25 cellular contexts compared by ENCODE assay signal in the genomic region with DNA sequence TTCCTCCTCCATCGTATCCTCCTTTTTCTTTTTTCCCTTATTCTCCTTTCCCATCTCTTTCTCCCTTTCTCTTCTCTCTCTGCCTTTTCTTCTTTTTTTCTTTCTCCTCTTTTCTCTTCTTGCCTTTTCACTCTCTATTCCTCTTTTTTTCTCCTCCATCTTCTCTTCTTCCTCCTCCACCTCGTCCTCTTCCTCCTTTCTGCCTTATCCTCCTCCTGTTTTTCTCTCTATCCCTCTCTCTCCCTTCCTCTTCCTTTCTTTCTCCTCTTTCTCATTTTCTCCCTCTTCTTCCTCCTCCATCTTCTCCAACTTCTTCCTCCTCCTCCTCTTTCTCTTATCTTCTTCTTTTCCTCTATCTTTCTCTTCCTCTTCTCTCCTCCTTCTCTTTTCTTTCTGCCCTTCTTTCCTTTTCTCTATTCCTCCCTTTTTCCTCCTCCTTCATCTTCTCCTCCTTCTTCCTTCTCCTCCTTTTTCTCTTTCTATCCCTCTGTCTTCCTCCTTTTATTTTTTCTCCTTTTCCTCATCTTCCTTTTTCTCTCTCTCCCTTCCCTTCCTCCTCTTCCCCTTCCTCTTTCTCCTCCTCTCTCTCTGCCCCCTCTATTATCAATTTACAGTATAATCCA.
"Had no signal": no experiment of that assay in that cellular context is flagged by ENCODE, and none has a peak within 500 bp of the region (broad histone marks: within the 10 kb centered on the region; RNA-seq: fewer than 3 reads in every experiment).

No MANE protein-coding gene starts in this region.

- DNase-seq: activated CD4-positive, alpha-beta memory T cell treated with anti-CD3 and anti-CD28 coated beads, Interleukin-2, amount 10 ng/mL, durations not matched to agents 7 days and 5 days; activated CD4-positive, alpha-beta T cell treated with anti-CD3 and anti-CD28 coated beads, Interleukin-2, amount 10 ng/mL, durations not matched to agents 24 days and 14 days; activated CD8-positive, alpha-beta memory T cell treated with anti-CD3 and anti-CD28 coated beads, Interleukin-2, amount 10 ng/mL, durations not matched to agents 7 days and 5 days; activated gamma-delta T cell treated with Interleukin-2 at 50 U/mL for 16 hours; amniotic stem cell; endodermal cell; esophagus squamous epithelium; gastrocnemius medialis; hippocampal formation; left ventricle myocardium inferior; naive thymus-derived CD8-positive, alpha-beta T cell; occipital lobe; right lobe of liver; stimulated activated CD4-positive, alpha-beta T cell treated with anti-CD3 and anti-CD28 coated beads, Interleukin-1b, Interleukin-23, amount 100 ng/mL, for 48 hours; T-cell; T-helper 9 cell; testis; trophoblast cell; uterus had no signal

- H3K27me3 ChIP-seq: breast epithelium, esophagus squamous epithelium, gastrocnemius medialis, right lobe of liver, testis, uterus had no signal

- H3K36me3 ChIP-seq: breast epithelium, gastrocnemius medialis, right lobe of liver, uterus had no signal

- H3K4me3 Mint-ChIP-seq: activated CD4-positive, alpha-beta memory T cell treated with anti-CD3 and anti-CD28 coated beads, Interleukin-2, amount 10 ng/mL, durations not matched to agents 7 days and 5 days; activated CD4-positive, alpha-beta T cell treated with anti-CD3 and anti-CD28 coated beads, Interleukin-2, amount 10 ng/mL, durations not matched to agents 24 days and 14 days; activated CD8-positive, alpha-beta memory T cell treated with anti-CD3 and anti-CD28 coated beads, Interleukin-2, amount 10 ng/mL, durations not matched to agents 7 days and 5 days; activated naive CD8-positive, alpha-beta T cell; endodermal cell; mesothelial cell of epicardium; stimulated activated effector memory CD8-positive, alpha-beta T cell treated with anti-CD3 and anti-CD28 coated beads, Interleukin-12 subunit alpha, Interleukin-12 subunit beta, amount 100 ng/mL, for 72 hours; T-cell had no signal

- H3K4me3 ChIP-seq: breast epithelium, coronary artery, esophagus squamous epithelium, gastrocnemius medialis, left ventricle myocardium inferior, right lobe of liver, skin epidermis, testis, uterus had no signal

- H3K27ac ChIP-seq: breast epithelium, coronary artery, esophagus squamous epithelium, gastrocnemius medialis, left ventricle myocardium inferior, right lobe of liver, skin epidermis, testis, uterus had no signal

- H3K27ac Mint-ChIP-seq: activated CD4-positive, alpha-beta memory T cell treated with anti-CD3 and anti-CD28 coated beads, Interleukin-2, amount 10 ng/mL, durations not matched to agents 7 days and 5 days; activated CD4-positive, alpha-beta T cell treated with anti-CD3 and anti-CD28 coated beads, Interleukin-2, amount 10 ng/mL, durations not matched to agents 24 days and 14 days; activated CD8-positive, alpha-beta memory T cell treated with anti-CD3 and anti-CD28 coated beads, Interleukin-2, amount 10 ng/mL, durations not matched to agents 7 days and 5 days; activated naive CD8-positive, alpha-beta T cell; endodermal cell; mesothelial cell of epicardium; naive thymus-derived CD8-positive, alpha-beta T cell; stimulated activated effector memory CD8-positive, alpha-beta T cell treated with anti-CD3 and anti-CD28 coated beads, Interleukin-12 subunit alpha, Interleukin-12 subunit beta, amount 100 ng/mL, for 72 hours; T-cell had no signal

- H3K4me1 Mint-ChIP-seq: activated CD4-positive, alpha-beta memory T cell treated with anti-CD3 and anti-CD28 coated beads, Interleukin-2, amount 10 ng/mL, durations not matched to agents 7 days and 5 days had no signal

- H3K9me3 ChIP-seq: esophagus squamous epithelium, gastrocnemius medialis, right lobe of liver, testis, uterus had no signal

- H3K4me1 ChIP-seq: breast epithelium, esophagus squamous epithelium, gastrocnemius medialis, left ventricle myocardium inferior, right lobe of liver, testis, uterus had no signal

- ATAC-seq: activated CD8-positive, alpha-beta memory T cell treated with anti-CD3 and anti-CD28 coated beads, Interleukin-2, amount 10 ng/mL, durations not matched to agents 7 days and 5 days; gastrocnemius medialis; naive thymus-derived CD8-positive, alpha-beta T cell; right lobe of liver; stimulated activated effector memory CD8-positive, alpha-beta T cell treated with anti-CD3 and anti-CD28 coated beads, Interleukin-12 subunit alpha, Interleukin-12 subunit beta, amount 100 ng/mL, for 72 hours; T-cell had no signal

- H3K27me3 Mint-ChIP-seq: activated CD4-positive, alpha-beta memory T cell treated with anti-CD3 and anti-CD28 coated beads, Interleukin-2, amount 10 ng/mL, durations not matched to agents 7 days and 5 days; activated CD4-positive, alpha-beta T cell treated with anti-CD3 and anti-CD28 coated beads, Interleukin-2, amount 10 ng/mL, durations not matched to agents 24 days and 14 days; activated CD8-positive, alpha-beta memory T cell treated with anti-CD3 and anti-CD28 coated beads, Interleukin-2, amount 10 ng/mL, durations not matched to agents 7 days and 5 days; activated naive CD8-positive, alpha-beta T cell; naive thymus-derived CD8-positive, alpha-beta T cell; T-cell had no signal
